In the genomic region with DNA sequence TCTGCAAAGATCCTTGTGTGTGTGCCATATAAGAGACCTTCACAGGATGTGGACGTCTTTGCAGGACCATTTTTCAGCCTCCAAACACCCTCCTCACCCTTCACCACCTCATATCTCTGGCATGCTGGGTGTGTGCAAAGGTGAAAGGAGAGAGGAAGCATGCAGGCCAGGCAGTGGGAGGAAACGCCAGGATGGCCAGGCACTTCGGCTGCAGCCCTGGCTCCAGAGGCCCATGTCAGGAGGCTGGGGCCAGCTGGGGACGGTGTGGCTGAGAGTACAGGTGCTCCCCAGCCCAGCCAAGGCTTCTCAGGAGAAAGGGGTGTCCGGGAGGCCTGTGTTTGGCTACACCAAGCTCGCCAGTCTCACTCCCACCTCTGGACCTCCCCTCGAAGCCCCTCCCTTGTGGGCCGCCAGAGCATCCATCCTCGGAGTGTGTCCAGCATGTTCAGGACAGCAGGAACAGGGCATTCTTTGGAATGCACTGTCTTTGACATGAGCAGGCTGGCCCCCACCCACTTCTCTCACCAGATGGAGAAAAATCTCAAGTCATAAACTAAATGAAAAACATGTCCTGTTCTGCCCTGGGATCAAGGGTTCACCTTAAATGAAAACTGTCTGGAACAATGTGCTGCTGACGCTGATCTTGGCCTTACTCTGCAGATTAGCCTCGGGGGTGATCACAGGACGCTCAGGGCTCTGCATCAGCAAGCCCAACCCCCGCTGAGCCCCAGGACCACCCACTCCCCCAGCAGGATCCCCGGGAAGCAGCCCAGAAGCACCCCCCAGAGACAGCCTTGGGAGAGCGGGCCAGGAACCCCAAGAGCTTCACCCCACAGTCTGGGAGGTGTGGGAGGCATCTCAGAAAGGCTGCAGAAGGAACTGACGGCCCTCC, we compare ENCODE assay signal across 1 cellular context.
TF ChIP-seq lines count a peak whose summit lies in the region.

No MANE protein-coding gene starts in this region.

TF ChIP-seq in GM23338, 12 proteins besides CTCF, POLR2A, EP300 and RAD21 (continued from another document):
- no peak for TF ChIP-seq CREB1 (CRISPR knock-in tag; IDR thresholded peaks at IDR 0.05; ENCODE audit: low read depth)
- TF ChIP-seq ZNF331 (CRISPR knock-in tag; IDR thresholded peaks at IDR 0.05; ENCODE audit: low read depth), result no peak
- TF ChIP-seq, protein P1, sequence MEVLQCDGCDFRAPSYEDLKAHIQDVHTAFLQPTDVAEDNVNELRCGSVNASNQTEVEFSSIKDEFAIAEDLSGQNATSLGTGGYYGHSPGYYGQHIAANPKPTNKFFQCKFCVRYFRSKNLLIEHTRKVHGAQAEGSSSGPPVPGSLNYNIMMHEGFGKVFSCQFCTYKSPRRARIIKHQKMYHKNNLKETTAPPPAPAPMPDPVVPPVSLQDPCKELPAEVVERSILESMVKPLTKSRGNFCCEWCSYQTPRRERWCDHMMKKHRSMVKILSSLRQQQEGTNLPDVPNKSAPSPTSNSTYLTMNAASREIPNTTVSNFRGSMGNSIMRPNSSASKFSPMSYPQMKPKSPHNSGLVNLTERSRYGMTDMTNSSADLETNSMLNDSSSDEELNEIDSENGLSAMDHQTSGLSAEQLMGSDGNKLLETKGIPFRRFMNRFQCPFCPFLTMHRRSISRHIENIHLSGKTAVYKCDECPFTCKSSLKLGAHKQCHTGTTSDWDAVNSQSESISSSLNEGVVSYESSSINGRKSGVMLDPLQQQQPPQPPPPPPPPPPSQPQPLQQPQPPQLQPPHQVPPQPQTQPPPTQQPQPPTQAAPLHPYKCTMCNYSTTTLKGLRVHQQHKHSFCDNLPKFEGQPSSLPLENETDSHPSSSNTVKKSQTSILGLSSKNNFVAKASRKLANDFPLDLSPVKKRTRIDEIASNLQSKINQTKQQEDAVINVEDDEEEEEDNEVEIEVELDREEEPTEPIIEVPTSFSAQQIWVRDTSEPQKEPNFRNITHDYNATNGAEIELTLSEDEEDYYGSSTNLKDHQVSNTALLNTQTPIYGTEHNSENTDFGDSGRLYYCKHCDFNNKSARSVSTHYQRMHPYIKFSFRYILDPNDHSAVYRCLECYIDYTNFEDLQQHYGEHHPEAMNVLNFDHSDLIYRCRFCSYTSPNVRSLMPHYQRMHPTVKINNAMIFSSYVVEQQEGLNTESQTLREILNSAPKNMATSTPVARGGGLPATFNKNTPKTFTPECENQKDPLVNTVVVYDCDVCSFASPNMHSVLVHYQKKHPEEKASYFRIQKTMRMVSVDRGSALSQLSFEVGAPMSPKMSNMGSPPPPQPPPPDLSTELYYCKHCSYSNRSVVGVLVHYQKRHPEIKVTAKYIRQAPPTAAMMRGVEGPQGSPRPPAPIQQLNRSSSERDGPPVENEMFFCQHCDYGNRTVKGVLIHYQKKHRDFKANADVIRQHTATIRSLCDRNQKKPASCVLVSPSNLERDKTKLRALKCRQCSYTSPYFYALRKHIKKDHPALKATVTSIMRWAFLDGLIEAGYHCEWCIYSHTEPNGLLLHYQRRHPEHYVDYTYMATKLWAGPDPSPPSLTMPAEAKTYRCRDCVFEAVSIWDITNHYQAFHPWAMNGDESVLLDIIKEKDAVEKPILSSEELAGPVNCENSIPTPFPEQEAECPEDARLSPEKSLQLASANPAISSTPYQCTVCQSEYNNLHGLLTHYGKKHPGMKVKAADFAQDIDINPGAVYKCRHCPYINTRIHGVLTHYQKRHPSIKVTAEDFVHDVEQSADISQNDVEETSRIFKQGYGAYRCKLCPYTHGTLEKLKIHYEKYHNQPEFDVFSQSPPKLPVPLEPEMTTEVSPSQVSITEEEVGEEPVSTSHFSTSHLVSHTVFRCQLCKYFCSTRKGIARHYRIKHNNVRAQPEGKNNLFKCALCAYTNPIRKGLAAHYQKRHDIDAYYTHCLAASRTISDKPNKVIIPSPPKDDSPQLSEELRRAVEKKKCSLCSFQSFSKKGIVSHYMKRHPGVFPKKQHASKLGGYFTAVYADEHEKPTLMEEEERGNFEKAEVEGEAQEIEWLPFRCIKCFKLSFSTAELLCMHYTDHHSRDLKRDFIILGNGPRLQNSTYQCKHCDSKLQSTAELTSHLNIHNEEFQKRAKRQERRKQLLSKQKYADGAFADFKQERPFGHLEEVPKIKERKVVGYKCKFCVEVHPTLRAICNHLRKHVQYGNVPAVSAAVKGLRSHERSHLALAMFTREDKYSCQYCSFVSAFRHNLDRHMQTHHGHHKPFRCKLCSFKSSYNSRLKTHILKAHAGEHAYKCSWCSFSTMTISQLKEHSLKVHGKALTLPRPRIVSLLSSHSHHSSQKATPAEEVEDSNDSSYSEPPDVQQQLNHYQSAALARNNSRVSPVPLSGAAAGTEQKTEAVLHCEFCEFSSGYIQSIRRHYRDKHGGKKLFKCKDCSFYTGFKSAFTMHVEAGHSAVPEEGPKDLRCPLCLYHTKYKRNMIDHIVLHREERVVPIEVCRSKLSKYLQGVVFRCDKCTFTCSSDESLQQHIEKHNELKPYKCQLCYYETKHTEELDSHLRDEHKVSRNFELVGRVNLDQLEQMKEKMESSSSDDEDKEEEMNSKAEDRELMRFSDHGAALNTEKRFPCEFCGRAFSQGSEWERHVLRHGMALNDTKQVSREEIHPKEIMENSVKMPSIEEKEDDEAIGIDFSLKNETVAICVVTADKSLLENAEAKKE (CRISPR knock-in tag; IDR thresholded peaks at IDR 0.05), result no peak
- TF ChIP-seq EZH2 (IDR thresholded peaks at IDR 0.05; ENCODE audit: low read depth, unreplicated experiment), result no peak
